ENCODE assay signal across 17 cellular contexts in the genomic region with DNA sequence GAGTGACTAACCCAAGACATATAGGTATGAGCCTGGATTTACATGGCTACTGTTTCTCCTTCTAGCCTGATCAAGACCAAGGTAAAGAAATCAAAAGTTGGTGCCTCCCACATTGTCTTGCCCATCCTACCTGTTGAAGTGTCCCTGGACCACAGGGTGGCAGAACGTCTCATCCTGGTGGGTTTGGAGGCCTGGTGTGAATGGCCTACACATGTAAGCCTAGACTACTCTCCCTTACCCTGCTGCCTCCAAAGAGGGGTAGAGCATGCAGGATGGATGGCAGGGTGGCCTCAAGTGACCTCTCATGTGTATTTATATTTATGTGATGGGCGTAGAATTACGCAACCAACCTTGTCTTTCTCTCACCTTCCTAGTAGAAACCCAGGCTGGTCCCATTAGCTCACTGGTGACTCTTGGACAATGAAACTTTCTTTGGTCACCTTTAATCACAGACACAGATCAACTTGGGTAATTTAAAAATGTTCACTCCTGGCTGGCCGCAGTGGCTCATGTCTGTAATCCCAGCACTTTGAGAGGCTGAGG.
"Had no signal": no experiment of that assay in that cellular context is flagged by ENCODE, and none has a peak within 500 bp of the region (broad histone marks: within the 10 kb centered on the region; RNA-seq: fewer than 3 reads in every experiment).

No MANE protein-coding gene starts in this region.

- H3K27ac Mint-ChIP-seq: activated CD8-positive, alpha-beta T cell treated with anti-CD3 and anti-CD28 coated beads, Interleukin-2, amount 10 ng/mL, durations not matched to agents 7 days and 5 days; activated naive CD4-positive, alpha-beta T cell treated with anti-CD3 and anti-CD28 coated beads for 36 hours; nephron had no signal

- H3K4me1 Mint-ChIP-seq: nephron had no signal

- ATAC-seq: activated CD8-positive, alpha-beta T cell treated with anti-CD3 and anti-CD28 coated beads, Interleukin-2, amount 10 ng/mL, durations not matched to agents 7 days and 5 days; left lung; sciatic nerve had no signal

- H3K4me3 Mint-ChIP-seq: activated CD8-positive, alpha-beta T cell treated with anti-CD3 and anti-CD28 coated beads, Interleukin-2, amount 10 ng/mL, durations not matched to agents 7 days and 5 days; activated naive CD4-positive, alpha-beta T cell treated with anti-CD3 and anti-CD28 coated beads for 36 hours; nephron had no signal

- DNase-seq: activated CD4-positive, alpha-beta T cell treated with anti-CD3 and anti-CD28 coated beads for 4 hours; activated CD8-positive, alpha-beta memory T cell treated with anti-CD3 and anti-CD28 coated beads, Interleukin-2, amount 50 U/mL, for 48 hours; activated CD8-positive, alpha-beta T cell treated with anti-CD3 and anti-CD28 coated beads, Interleukin-2, amount 10 ng/mL, durations not matched to agents 7 days and 5 days; activated naive CD4-positive, alpha-beta T cell treated with anti-CD3 and anti-CD28 coated beads for 36 hours; caudate nucleus; colonic mucosa; heart left ventricle; islet precursor cell; left lung; mesenchymal stem cell; spleen; stimulated activated CD4-positive, alpha-beta T cell treated with anti-CD3 and anti-CD28 coated beads, Interleukin-2, amount 100 ng/mL, for 24 hours; stimulated activated naive CD4-positive, alpha-beta T cell; substantia nigra; transverse colon had no signal

- H3K9me3 Mint-ChIP-seq: activated naive CD4-positive, alpha-beta T cell treated with anti-CD3 and anti-CD28 coated beads for 36 hours had no signal
